ENCODE assay signal across 8 cellular contexts in genomic region chr2:181680055-181680936, GRCh38. TPM values are rescaled to one million over a fixed set of nuclear protein-coding genes. Genes with fewer than 3 reads are reported as not detected.
A peak's percentile ranks its signal among the peaks of the same experiment; 100 is the strongest.
DNase-seq lines count a peak whose midpoint lies in the region; ATAC-seq and TF ChIP-seq lines count a peak whose summit lies in the region.

Gene NEUROD1, minus strand, starts transcription at chr2:181680517. Its CDS starts 1,657 bp downstream, at chr2:181678860.

- H3K27ac ChIP-seq in HUES48 (ENCODE audit: low read depth, low read length) = no peak within 1 kb of the TSS

- H3K27ac Mint-ChIP-seq in activated naive CD8-positive, alpha-beta T cell treated with anti-CD3 and anti-CD28 coated beads, Interleukin-2, amount 50 U/mL, for 24 hours = peak within 1 kb of the TSS; percentile 4
- no peak within 1 kb of the TSS for H3K27ac Mint-ChIP-seq in natural killer cell

- no peak for TF ChIP-seq CTCF in natural killer cell (IDR thresholded peaks at IDR 0.05)
- TF ChIP-seq CTCF in GM13977 (IDR thresholded peaks at IDR 0.05; ENCODE audit: extremely low read depth, insufficient read depth, missing control alignments) = no peak

- in situ Hi-C loops in GM13977 (cut with MboI; ENCODE audit: low pct_unique_long_range_greater_than_20kb, low sequenced_read_pairs, unreplicated experiment) = no loop called here

- H3K4me1 Mint-ChIP-seq in activated naive CD8-positive, alpha-beta T cell treated with anti-CD3 and anti-CD28 coated beads, Interleukin-2, amount 50 U/mL, for 24 hours = peaks cover 44% of the 10 kb centered on the region
- peaks cover 12 to 44% of the 10 kb centered on the region in 2 donors for H3K4me1 Mint-ChIP-seq in natural killer cell

- no peaks in the 10 kb centered on the region for H3K36me3 ChIP-seq in HUES48 (ENCODE audit: control insufficient read depth, insufficient read depth, low read length)

- peak within 1 kb of the TSS; percentile 59 for H3K4me3 ChIP-seq in HUES48 (ENCODE audit: low read depth, low read length)

- H3K27me3 ChIP-seq in HUES48 (ENCODE audit: control insufficient read depth, insufficient read depth, low read length) = peaks cover 100% of the 10 kb centered on the region

- no peak within 1 kb of the TSS for H3K9ac ChIP-seq in HUES48 (ENCODE audit: low read depth, low read length)

- peaks cover 6% of the 10 kb centered on the region for H3K9me3 Mint-ChIP-seq in activated naive CD8-positive, alpha-beta T cell treated with anti-CD3 and anti-CD28 coated beads, Interleukin-2, amount 50 U/mL, for 24 hours
- peaks cover 4 to 7% of the 10 kb centered on the region in 2 donors for H3K9me3 Mint-ChIP-seq in natural killer cell

- peaks cover 5% of the 10 kb centered on the region for H3K36me3 Mint-ChIP-seq in activated naive CD8-positive, alpha-beta T cell treated with anti-CD3 and anti-CD28 coated beads, Interleukin-2, amount 50 U/mL, for 24 hours (ENCODE audit: low read depth)
- peaks cover 12% of the 10 kb centered on the region for H3K36me3 Mint-ChIP-seq in natural killer cell

- no peaks in the 10 kb centered on the region for H3K9me3 ChIP-seq in HUES48 (ENCODE audit: control insufficient read depth, insufficient read depth, low read length)

- intact Hi-C loops in natural killer cell (cut with micrococcal nuclease) = no loop called here

- peak within 1 kb of the TSS; percentile 56 for H3K4me3 Mint-ChIP-seq in activated naive CD8-positive, alpha-beta T cell treated with anti-CD3 and anti-CD28 coated beads, Interleukin-2, amount 50 U/mL, for 24 hours
- peak within 1 kb of the TSS; percentile 33 for H3K4me3 Mint-ChIP-seq in natural killer cell

- H3K4me1 ChIP-seq in HUES48 (ENCODE audit: control insufficient read depth, insufficient read depth, low read length) = peaks cover 53% of the 10 kb centered on the region

- H3K27me3 Mint-ChIP-seq in activated naive CD8-positive, alpha-beta T cell treated with anti-CD3 and anti-CD28 coated beads, Interleukin-2, amount 50 U/mL, for 24 hours = peaks cover 84% of the 10 kb centered on the region
- peaks cover 61 to 79% of the 10 kb centered on the region in 2 donors for H3K27me3 Mint-ChIP-seq in natural killer cell (ENCODE audit: low read depth in 2 of 2)

- peak; percentile 100 for DNase-seq in DMS53 (lab: John Stamatoyannopoulos, UW)
- peak; percentile 21 for DNase-seq in activated naive CD8-positive, alpha-beta T cell treated with anti-CD3 and anti-CD28 coated beads, Interleukin-2, amount 50 U/mL, for 24 hours
- no peak for DNase-seq in natural killer cell
- no peak for DNase-seq in GM13977 (ENCODE audit: low spot score)
- no peak for DNase-seq in SHP77 treated with DMSO at 0.1 percent for 48 hours (lab: John Stamatoyannopoulos, UW)

- no peak for ATAC-seq in activated naive CD8-positive, alpha-beta T cell treated with anti-CD3 and anti-CD28 coated beads, Interleukin-2, amount 50 U/mL, for 24 hours
- no peak for ATAC-seq in natural killer cell
- ATAC-seq in GM21825 (IDR thresholded peaks at IDR 0.05; ENCODE audit: unreplicated experiment) = no peak
- no peak for ATAC-seq in HG02840 (IDR thresholded peaks at IDR 0.05; ENCODE audit: low FRiP score, unreplicated experiment)

RNA-seq across cellular contexts. Expression of gene NEUROD1, which starts in this region (rescaled TPM):
- not detected for total RNA-seq in natural killer cell

Comparison
In these comparisons a context has a peak if more than half of its experiments do, and no peak if none do; other contexts are left out.
1. DNase-seq: peak in DMS53 (single experiment) and activated naive CD8-positive, alpha-beta T cell treated with anti-CD3 and anti-CD28 coated beads, Interleukin-2, amount 50 U/mL, for 24 hours (single experiment); none in natural killer cell (single experiment), GM13977 (single experiment) and SHP77 treated with DMSO at 0.1 percent for 48 hours (single experiment).